In the genomic region with DNA sequence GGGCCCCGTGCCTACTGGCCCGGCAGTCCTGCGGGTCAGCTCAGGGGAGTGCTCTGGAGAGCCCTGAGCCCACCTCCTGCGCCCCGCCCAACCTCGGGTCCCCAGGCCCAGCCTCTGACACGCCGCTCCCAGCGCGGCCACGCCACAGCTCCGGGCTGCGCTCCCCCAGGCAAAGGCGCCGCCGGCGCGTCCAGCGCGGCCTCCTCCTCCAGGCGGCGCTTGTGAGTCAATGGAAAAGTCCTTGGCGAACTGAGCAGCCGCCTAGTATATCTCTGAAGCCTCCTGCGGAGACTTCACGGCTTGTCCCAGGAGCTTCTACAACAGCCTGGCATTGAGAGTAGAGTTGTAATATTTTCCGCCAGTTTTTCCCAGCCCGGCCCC, we compare ENCODE assay signal across 1 cellular context.
TF ChIP-seq lines count a peak whose summit lies in the region.

No MANE protein-coding gene starts in this region.

TF ChIP-seq in HepG2, 621 proteins besides CTCF, POLR2A, EP300 and RAD21 (continued from another document):
- TF ChIP-seq SOX6 (IDR thresholded peaks at IDR 0.05), result no peak
- TF ChIP-seq SOX6 (CRISPR knock-in tag; IDR thresholded peaks at IDR 0.05), result no peak
- TF ChIP-seq ZNF343 (CRISPR knock-in tag; IDR thresholded peaks at IDR 0.05), result no peak
- TF ChIP-seq, protein P1, sequence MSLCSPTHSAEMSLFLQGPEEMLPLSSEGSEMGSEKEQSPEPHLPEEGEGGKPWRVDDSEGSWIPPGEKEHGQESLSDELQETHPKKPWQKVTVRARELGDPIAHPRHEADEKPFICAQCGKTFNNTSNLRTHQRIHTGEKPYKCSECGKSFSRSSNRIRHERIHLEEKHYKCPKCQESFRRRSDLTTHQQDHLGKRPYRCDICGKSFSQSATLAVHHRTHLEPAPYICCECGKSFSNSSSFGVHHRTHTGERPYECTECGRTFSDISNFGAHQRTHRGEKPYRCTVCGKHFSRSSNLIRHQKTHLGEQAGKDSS (CRISPR knock-in tag; IDR thresholded peaks at IDR 0.05; ENCODE audit: borderline replicate concordance, low read depth), result no peak
TF ChIP-seq in HepG2: peak in this region for 2.
